Comparison of ENCODE assay signal across 8 cellular contexts in genomic region chr18:57434536-57435494, GRCh38. TPM values are rescaled to one million over a fixed set of nuclear protein-coding genes. Genes with fewer than 3 reads are reported as not detected.
A peak's percentile ranks its signal among the peaks of the same experiment; 100 is the strongest.
DNase-seq lines count a peak whose midpoint lies in the region; ATAC-seq and TF ChIP-seq lines count a peak whose summit lies in the region.

Gene ONECUT2 (plus strand): TSS chr18:57435374. CDS start chr18:57435717, 343 bp downstream.

- intact Hi-C loops in CD4-positive, alpha-beta T cell (cut with DNase I, micrococcal nuclease), result no loop called here
- intact Hi-C loops in left cardiac atrium (cut with DNase I), result no loop called here

- peaks cover 91% of the 10 kb centered on the region for H3K27me3 Mint-ChIP-seq in CD4-positive, alpha-beta T cell

- peak in 7 of 10 experiments; percentile 14 to 50 (median 25) for DNase-seq in CD4-positive, alpha-beta T cell
- DNase-seq in H4 (ENCODE audit: low spot score) (peak; percentile 92), NCI-H1417 treated with DMSO at 0.1 percent for 48 hours (lab: John Stamatoyannopoulos, UW) (peak; percentile 96), T follicular helper cell (ENCODE audit: low read depth) (peak; percentile 25), amniotic stem cell (lab: John Stamatoyannopoulos, UW) (peak; percentile 85), left cardiac atrium (peak; percentile 95), pons (ENCODE audit: low spot score) (peak; percentile 85), ureter (ENCODE audit: low spot score) (peak; percentile 91)

- CTCF ChIA-PET in CD4-positive, alpha-beta T cell (lab: Charles Lee), result no interaction called here

- peaks cover 18% of the 10 kb centered on the region for H3K9me3 ChIP-seq in CD4-positive, alpha-beta T cell (ENCODE audit: control insufficient read depth, low read length)

- peaks cover 47% of the 10 kb centered on the region for H3K4me1 Mint-ChIP-seq in CD4-positive, alpha-beta T cell (ENCODE audit: low read depth)

- POLR2A ChIA-PET in CD4-positive, alpha-beta T cell (lab: Charles Lee), result no interaction called here

- H3K9me3 Mint-ChIP-seq in CD4-positive, alpha-beta T cell, result no peaks in the 10 kb centered on the region

- no peak for TF ChIP-seq CTCF in CD4-positive, alpha-beta T cell (IDR thresholded peaks at IDR 0.05)

- H3K4me3 Mint-ChIP-seq in CD4-positive, alpha-beta T cell, result peak within 1 kb of the TSS; percentile 74

- H3K27ac ChIP-seq in CD4-positive, alpha-beta T cell (ENCODE audit: low read depth, low read length), result no peak within 1 kb of the TSS

- no peak within 1 kb of the TSS for H3K27ac Mint-ChIP-seq in CD4-positive, alpha-beta T cell

- H3K36me3 Mint-ChIP-seq in CD4-positive, alpha-beta T cell (ENCODE audit: low read depth), result no peaks in the 10 kb centered on the region

- peaks cover 92% of the 10 kb centered on the region for H3K27me3 ChIP-seq in CD4-positive, alpha-beta T cell (ENCODE audit: control insufficient read depth, insufficient read depth, low read length)

- ATAC-seq in CD4-positive, alpha-beta T cell (ENCODE audit: poor library complexity), result peak; percentile 88
- ATAC-seq in left cardiac atrium, result peak; percentile 100

RNA-seq across cellular contexts. Expression of gene ONECUT2, which starts in this region (rescaled TPM):
- not detected for total RNA-seq in CD4-positive, alpha-beta T cell
- total RNA-seq in H4 (2014; rRNA removed; shearing (Covaris generic)), result 1.3 and 1.4 TPM in 2 replicates
- total RNA-seq in left cardiac atrium (under 1 TPM; 0.03 TPM), ureter (0.03 TPM)

Comparison
In these comparisons a context has a peak if more than half of its experiments do, and no peak if none do; other contexts are left out.
1. Peak in DNase-seq and ATAC-seq in CD4-positive, alpha-beta T cell; RNA of the gene not detected or under 1 TPM.
2. Peak in DNase-seq and ATAC-seq in left cardiac atrium; RNA of the gene not detected or under 1 TPM.
3. Peak in DNase-seq in ureter; RNA of the gene not detected or under 1 TPM.
4. DNase-seq: peak in every context shown above with its lines; median percentile 96 in NCI-H1417 treated with DMSO at 0.1 percent for 48 hours; 95 in left cardiac atrium; 92 in H4; 91 in ureter; 85 in amniotic stem cell; 85 in pons; 25 in CD4-positive, alpha-beta T cell; 25 in T follicular helper cell.